Comparison of ENCODE assay signal across 19 cellular contexts in the genomic region with DNA sequence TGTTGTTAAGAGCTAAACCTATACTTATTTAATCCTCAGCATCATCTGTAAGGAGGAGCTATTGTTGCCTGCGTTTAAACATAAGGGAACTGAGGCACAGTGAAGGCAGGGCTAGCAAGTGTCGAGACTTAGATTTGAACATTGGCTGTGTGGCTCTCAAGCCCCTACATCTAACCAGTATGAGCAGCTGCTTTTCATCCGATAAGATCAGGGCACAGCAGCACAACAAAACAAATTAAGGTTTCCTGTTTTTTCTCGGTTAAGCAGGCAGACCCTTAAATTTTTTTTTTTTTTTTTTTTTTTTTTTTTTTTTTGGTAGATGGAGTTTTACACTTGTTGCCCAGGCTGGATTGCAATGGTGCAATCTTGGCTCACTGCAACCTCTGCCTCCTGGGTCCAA. TPM values are rescaled to one million over a fixed set of nuclear protein-coding genes. Genes with fewer than 3 reads are reported as not detected.
DNase-seq lines count a peak whose midpoint lies in the region; ATAC-seq and TF ChIP-seq lines count a peak whose summit lies in the region.
"Had no signal": no experiment of that assay in that cellular context is flagged by ENCODE, and none has a peak within 500 bp of the region (broad histone marks: within the 10 kb centered on the region; RNA-seq: fewer than 3 reads in every experiment).

No MANE protein-coding gene starts in this region.

- TF ChIP-seq POLR2A in erythroblast (IDR thresholded peaks at IDR 0.05; ENCODE audit: low read length) (no peak), gastroesophageal sphincter (IDR thresholded peaks at IDR 0.05) (no peak), Peyer's patch (IDR thresholded peaks at IDR 0.05) (no peak)

- no peak overlapping the region for H3K27ac Mint-ChIP-seq in T-helper 17 cell
- H3K27ac Mint-ChIP-seq: B cell; CD8-positive, alpha-beta T cell; H9 had no signal

- H3K4me3 ChIP-seq in SK-N-SH (ENCODE audit: low read depth in 2 of 2, low read length in 1 of 2) (no peak overlapping the region), gastroesophageal sphincter (no peak overlapping the region), Peyer's patch (no peak overlapping the region)
- H3K4me3 ChIP-seq: BLaER1, GM23248 had no signal

- TF ChIP-seq CTCF in SK-N-SH (IDR thresholded peaks at IDR 0.05) (no peak), gastroesophageal sphincter (IDR thresholded peaks at IDR 0.05) (no peak), Peyer's patch (IDR thresholded peaks at IDR 0.05) (no peak)

- H3K4me1 ChIP-seq in SK-N-SH (ENCODE audit: control insufficient read depth in 1 of 2, insufficient read depth in 2 of 2, low read depth in 1 of 2, low read length in 1 of 2) (no peaks in the 10 kb centered on the region; a peak in 1 of 4 replicates), gastroesophageal sphincter (no peaks in the 10 kb centered on the region), Peyer's patch (no peaks in the 10 kb centered on the region)
- H3K4me1 ChIP-seq: BLaER1, Caco-2 had no signal

- no peaks in the 10 kb centered on the region for H3F3A ChIP-seq in SK-N-SH (replicated peaks; ENCODE audit: insufficient read depth)

- no peaks in the 10 kb centered on the region for H3K79me2 ChIP-seq in SK-N-SH (ENCODE audit: insufficient read depth)

- POLR2A ChIA-PET in SK-N-SH (lab: Yijun Ruan, JAX), result no interaction called here
- POLR2A ChIA-PET in HEK293T (lab: Yijun Ruan, JAX), result no interaction called here

- no peak overlapping the region; a peak in 1 of 4 replicates for H3K27ac ChIP-seq in SK-N-SH (ENCODE audit: low read depth in 2 of 2, low read length in 1 of 2)
- no peak overlapping the region for H3K27ac ChIP-seq in gastroesophageal sphincter
- H3K27ac ChIP-seq in Peyer's patch, result no peak overlapping the region
- H3K27ac ChIP-seq: 22Rv1, BLaER1, C4-2B, GM23248 had no signal

- H3K36me3 Mint-ChIP-seq in T-helper 17 cell (ENCODE audit: low read depth), result no peaks in the 10 kb centered on the region
- H3K36me3 Mint-ChIP-seq: CD8-positive, alpha-beta T cell had no signal

- TF ChIP-seq EP300 in SK-N-SH (IDR thresholded peaks at IDR 0.05; ENCODE audit: borderline replicate concordance in 1 of 2, low read depth in 1 of 2, low read length in 1 of 2) (no peak), gastroesophageal sphincter (IDR thresholded peaks at IDR 0.05) (no peak)

- TF ChIP-seq RAD21 in SK-N-SH (IDR thresholded peaks at IDR 0.05; ENCODE audit: low read length), result no peak

- H4K20me1 ChIP-seq in SK-N-SH (ENCODE audit: insufficient read depth), result no peaks in the 10 kb centered on the region
- H4K20me1 ChIP-seq: BLaER1 had no signal

- 38% methylated on average over 4 of the region's 4 CpGs for WGBS in SK-N-SH (ENCODE audit: low lambda C conversion rate)
- WGBS in gastroesophageal sphincter (ENCODE audit: low coverage in 1 of 2), 2 donors, result 68 to 79% methylated on average over 4 of the region's 4 CpGs

- H3K4me2 ChIP-seq in SK-N-SH, result no peak overlapping the region
- H3K4me2 ChIP-seq: BLaER1 had no signal

- no peak overlapping the region for H2AFZ ChIP-seq in SK-N-SH (ENCODE audit: low read depth)
- H2AFZ ChIP-seq: GM23248 had no signal

- H3K36me3 ChIP-seq in SK-N-SH (replicated peaks in 1 of 2; ENCODE audit: control insufficient read depth in 1 of 2, insufficient read depth in 2 of 2, low read length in 1 of 2) (no peaks in the 10 kb centered on the region), gastroesophageal sphincter (no peaks in the 10 kb centered on the region), Peyer's patch (no peaks in the 10 kb centered on the region)
- H3K36me3 ChIP-seq: BLaER1 had no signal

- CTCF ChIA-PET in SK-N-SH (lab: Yijun Ruan, JAX), result interaction anchor here (0.7 to 1.5 kb wide), 3 partner anchors 11 to 333 kb away, joined by 3 to 4 read pairs (median 3); no protein-coding TSS in a partner anchor
- CTCF ChIA-PET in HEK293T (lab: Yijun Ruan, JAX), result interaction anchor here (1.2 kb wide), 1 partner anchor 9 kb away, joined by 3 read pairs; no protein-coding TSS in a partner anchor

- no peaks in the 10 kb centered on the region for H3K4me1 Mint-ChIP-seq in T-helper 17 cell
- H3K4me1 Mint-ChIP-seq: B cell had no signal

- no peak overlapping the region for H3K9ac ChIP-seq in SK-N-SH
- H3K9ac ChIP-seq: BLaER1, GM23248 had no signal

- H3K4me3 Mint-ChIP-seq in T-helper 17 cell, result no peak overlapping the region
- H3K4me3 Mint-ChIP-seq: B cell; CD8-positive, alpha-beta T cell; H9 had no signal

- H3K9me2 ChIP-seq in SK-N-SH, result no peaks in the 10 kb centered on the region

- no peak for DNase-seq in SK-N-SH
- DNase-seq in HEK293T (ENCODE audit: extremely low spot score), result no peak
- DNase-seq in T-helper 17 cell, result no peak
- no peak for DNase-seq in erythroblast (lab: John Stamatoyannopoulos, UW)
- DNase-seq in Peyer's patch, result no peak
- DNase-seq: Caco-2; CD8-positive, alpha-beta T cell; DMS153; DND-41; GM23248; H9 had no signal

- no peaks in the 10 kb centered on the region for H3K27me3 Mint-ChIP-seq in T-helper 17 cell
- H3K27me3 Mint-ChIP-seq: B cell had no signal

- ATAC-seq in SK-N-SH treated with all-trans-retinoic acid at 6 μM for 48 hours (no peak), T-helper 17 cell (peak; percentile 44), GM21390 (IDR thresholded peaks at IDR 0.05; ENCODE audit: unreplicated experiment) (no peak), gastroesophageal sphincter (no peak)
- ATAC-seq: CD8-positive, alpha-beta T cell; HCT116 had no signal

- H3K27me3 ChIP-seq in SK-N-SH (ENCODE audit: insufficient read depth) (no peaks in the 10 kb centered on the region), gastroesophageal sphincter (no peaks in the 10 kb centered on the region), Peyer's patch (no peaks in the 10 kb centered on the region)
- H3K27me3 ChIP-seq: BLaER1 had no signal

- H3K9me3 ChIP-seq in SK-N-SH (no peaks in the 10 kb centered on the region), T-helper 17 cell (ENCODE audit: control insufficient read depth, low read length, poor library complexity, severe bottlenecking) (no peaks in the 10 kb centered on the region), gastroesophageal sphincter (no peaks in the 10 kb centered on the region), Peyer's patch (no peaks in the 10 kb centered on the region)
- H3K9me3 ChIP-seq: BLaER1, Caco-2 had no signal

TF ChIP-seq in SK-N-SH, 30 proteins besides CTCF, POLR2A, EP300 and RAD21:
- TF ChIP-seq FOXJ3 (CRISPR knock-in tag; IDR thresholded peaks at IDR 0.05), result no peak
- TF ChIP-seq, protein P1, sequence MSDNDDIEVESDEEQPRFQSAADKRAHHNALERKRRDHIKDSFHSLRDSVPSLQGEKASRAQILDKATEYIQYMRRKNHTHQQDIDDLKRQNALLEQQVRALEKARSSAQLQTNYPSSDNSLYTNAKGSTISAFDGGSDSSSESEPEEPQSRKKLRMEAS (IDR thresholded peaks at IDR 0.05; ENCODE audit: low read depth), result no peak
- peak; percentile 39; the same call in 1 of the 2 replicates for TF ChIP-seq GATA2 (CRISPR knock-in tag; IDR thresholded peaks at IDR 0.05)
- TF ChIP-seq MXI1 (IDR thresholded peaks at IDR 0.05; ENCODE audit: low read depth, low read length), result no peak

TF ChIP-seq in SK-N-SH treated with all-trans-retinoic acid at 6 μM for 48 hours, 23 proteins besides CTCF, POLR2A, EP300 and RAD21 (continues in another document):
- no peak for TF ChIP-seq ISL1 (CRISPR knock-in tag; IDR thresholded peaks at IDR 0.05)
- TF ChIP-seq, protein P2, sequence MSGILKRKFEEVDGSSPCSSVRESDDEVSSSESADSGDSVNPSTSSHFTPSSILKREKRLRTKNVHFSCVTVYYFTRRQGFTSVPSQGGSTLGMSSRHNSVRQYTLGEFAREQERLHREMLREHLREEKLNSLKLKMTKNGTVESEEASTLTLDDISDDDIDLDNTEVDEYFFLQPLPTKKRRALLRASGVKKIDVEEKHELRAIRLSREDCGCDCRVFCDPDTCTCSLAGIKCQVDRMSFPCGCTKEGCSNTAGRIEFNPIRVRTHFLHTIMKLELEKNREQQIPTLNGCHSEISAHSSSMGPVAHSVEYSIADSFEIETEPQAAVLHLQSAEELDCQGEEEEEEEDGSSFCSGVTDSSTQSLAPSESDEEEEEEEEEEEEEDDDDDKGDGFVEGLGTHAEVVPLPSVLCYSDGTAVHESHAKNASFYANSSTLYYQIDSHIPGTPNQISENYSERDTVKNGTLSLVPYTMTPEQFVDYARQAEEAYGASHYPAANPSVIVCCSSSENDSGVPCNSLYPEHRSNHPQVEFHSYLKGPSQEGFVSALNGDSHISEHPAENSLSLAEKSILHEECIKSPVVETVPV (CRISPR knock-in tag; IDR thresholded peaks at IDR 0.05), result no peak
- TF ChIP-seq TOX (CRISPR knock-in tag; IDR thresholded peaks at IDR 0.05; ENCODE audit: borderline replicate concordance), result no peak
- TF ChIP-seq ZC3H10 (CRISPR knock-in tag; IDR thresholded peaks at IDR 0.05), result no peak
- no peak for TF ChIP-seq ESRRG (CRISPR knock-in tag; IDR thresholded peaks at IDR 0.05)
- TF ChIP-seq BACH2 (CRISPR knock-in tag; IDR thresholded peaks at IDR 0.05; ENCODE audit: borderline replicate concordance), result no peak
- no peak for TF ChIP-seq ZFP30 (CRISPR knock-in tag; IDR thresholded peaks at IDR 0.05)

TF ChIP-seq in HEK293T, 16 proteins besides CTCF, POLR2A, EP300 and RAD21:
- TF ChIP-seq HDGF (IDR thresholded peaks at IDR 0.05; ENCODE audit: borderline replicate concordance) (no peak), ZNF384 (IDR thresholded peaks at IDR 0.05) (peak; percentile 25; the same call in 1 of the 2 replicates)
TF ChIP-seq in HEK293T: peak in this region for 1.

RNA-seq across cellular contexts. Expression of a gene that starts 35.6 kb away (rescaled TPM):
- 0.30 and 0.58 TPM in 2 replicates for polyA plus RNA-seq in SK-N-SH (2012; rRNA removed)
- 0.15 and 0.20 TPM in 2 replicates for polyA plus RNA-seq in SK-N-SH (2012; cell fraction: cytosol; rRNA removed)
- polyA plus RNA-seq in SK-N-SH (2012; cell fraction: nucleus; rRNA removed), result 2.5 and 2.8 TPM in 2 replicates
- total RNA-seq in T-helper 17 cell (under 1 TPM in 1 of 2 donors, not detected in 1; 0.31 TPM), gastroesophageal sphincter (1 to 10 TPM; 1.3 to 8.9 (median 4.6) TPM), Peyer's patch (under 1 TPM in 1 of 4 donors, not detected in 3; 0.70 TPM)
- total RNA-seq: Caco-2; CD8-positive, alpha-beta T cell; GM23248; H9 had no signal
